In genomic region chr12:131619736-131620506, GRCh38 we compare ENCODE assay signal across 20 cellular contexts.
"Had no signal": no experiment of that assay in that cellular context is flagged by ENCODE, and none has a peak within 500 bp of the region (broad histone marks: within the 10 kb centered on the region; RNA-seq: fewer than 3 reads in every experiment).

No MANE protein-coding gene starts in this region.

- H3K27me3 ChIP-seq: colonic mucosa, right lobe of liver had no signal

- FAIRE-seq: urothelium cell line had no signal

- H3K4me3 Mint-ChIP-seq: naive thymus-derived CD4-positive, alpha-beta T cell; neural progenitor cell; stimulated activated memory B cell treated with anti-CD40 and anti-IgM and Interleukin-4, amounts not matched to agents 10 μg/mL and 1 μg/mL and 100 μg/mL, for 72 hours; stimulated activated naive CD8-positive, alpha-beta T cell treated with anti-CD3 and anti-CD28 coated beads, Interleukin-15, amount 100 ng/mL, for 72 hours had no signal

- H3K9ac ChIP-seq: neural progenitor cell, parathyroid adenoma had no signal

- H3K4me1 ChIP-seq: colonic mucosa, psoas muscle, right lobe of liver had no signal

- H2AFZ ChIP-seq: hepatocyte, neural progenitor cell, parathyroid adenoma had no signal

- H3K9me3 ChIP-seq: colonic mucosa, psoas muscle, right lobe of liver had no signal

- H3K79me2 ChIP-seq: hepatocyte, parathyroid adenoma had no signal

- H3K4me2 ChIP-seq: hepatocyte, neural progenitor cell had no signal

- H3K36me3 ChIP-seq: colonic mucosa, neural progenitor cell, right lobe of liver had no signal

- ATAC-seq: naive thymus-derived CD4-positive, alpha-beta T cell; psoas muscle; right lobe of liver; stimulated activated memory B cell treated with anti-CD40 and anti-IgM and Interleukin-4, amounts not matched to agents 10 μg/mL and 1 μg/mL and 100 μg/mL, for 72 hours; stimulated activated naive CD8-positive, alpha-beta T cell treated with anti-CD3 and anti-CD28 coated beads, Interleukin-15, amount 100 ng/mL, for 72 hours had no signal

- H3K27ac Mint-ChIP-seq: stimulated activated memory B cell treated with anti-CD40 and anti-IgM and Interleukin-4, amounts not matched to agents 10 μg/mL and 1 μg/mL and 100 μg/mL, for 72 hours; stimulated activated naive CD8-positive, alpha-beta T cell treated with anti-CD3 and anti-CD28 coated beads, Interleukin-15, amount 100 ng/mL, for 72 hours had no signal

- H3K27ac ChIP-seq: colonic mucosa, hepatocyte, neural progenitor cell, parathyroid adenoma, psoas muscle, right lobe of liver had no signal

- H3K4me3 ChIP-seq: colonic mucosa, hepatocyte, neural progenitor cell, psoas muscle, right lobe of liver had no signal

- H3K36me3 Mint-ChIP-seq: naive thymus-derived CD4-positive, alpha-beta T cell; neural progenitor cell; stimulated activated memory B cell treated with anti-CD40 and anti-IgM and Interleukin-4, amounts not matched to agents 10 μg/mL and 1 μg/mL and 100 μg/mL, for 72 hours had no signal

- H3K9me3 Mint-ChIP-seq: naive thymus-derived CD4-positive, alpha-beta T cell; stimulated activated memory B cell treated with anti-CD40 and anti-IgM and Interleukin-4, amounts not matched to agents 10 μg/mL and 1 μg/mL and 100 μg/mL, for 72 hours; stimulated activated naive CD8-positive, alpha-beta T cell treated with anti-CD3 and anti-CD28 coated beads, Interleukin-15, amount 100 ng/mL, for 72 hours had no signal

- DNase-seq: cerebellar nuclear complex; colonic mucosa; dermis blood vessel endothelial cell; effector CD4-positive, alpha-beta T cell; foreskin melanocyte; naive thymus-derived CD4-positive, alpha-beta T cell; occipital lobe; psoas muscle; retina; right lobe of liver; stimulated activated CD4-positive, alpha-beta T cell treated with anti-CD3 and anti-CD28 coated beads, Interleukin-15, amount 100 ng/mL, for 24 hours; stimulated activated CD4-positive, alpha-beta T cell treated with anti-CD3 and anti-CD28 coated beads, Interleukin-1b, Interleukin-23, amount 100 ng/mL, for 48 hours; stimulated activated CD4-positive, alpha-beta T cell treated with anti-CD3 and anti-CD28 coated beads, Interleukin-4, amount 100 ng/mL, for 24 hours; stimulated activated naive CD8-positive, alpha-beta T cell treated with anti-CD3 and anti-CD28 coated beads, Interleukin-15, amount 100 ng/mL, for 72 hours; trophoblast cell had no signal

- H3K4me1 Mint-ChIP-seq: stimulated activated memory B cell treated with anti-CD40 and anti-IgM and Interleukin-4, amounts not matched to agents 10 μg/mL and 1 μg/mL and 100 μg/mL, for 72 hours; stimulated activated naive CD8-positive, alpha-beta T cell treated with anti-CD3 and anti-CD28 coated beads, Interleukin-15, amount 100 ng/mL, for 72 hours had no signal
